ENCODE assay signal across 22 cellular contexts in the genomic region with DNA sequence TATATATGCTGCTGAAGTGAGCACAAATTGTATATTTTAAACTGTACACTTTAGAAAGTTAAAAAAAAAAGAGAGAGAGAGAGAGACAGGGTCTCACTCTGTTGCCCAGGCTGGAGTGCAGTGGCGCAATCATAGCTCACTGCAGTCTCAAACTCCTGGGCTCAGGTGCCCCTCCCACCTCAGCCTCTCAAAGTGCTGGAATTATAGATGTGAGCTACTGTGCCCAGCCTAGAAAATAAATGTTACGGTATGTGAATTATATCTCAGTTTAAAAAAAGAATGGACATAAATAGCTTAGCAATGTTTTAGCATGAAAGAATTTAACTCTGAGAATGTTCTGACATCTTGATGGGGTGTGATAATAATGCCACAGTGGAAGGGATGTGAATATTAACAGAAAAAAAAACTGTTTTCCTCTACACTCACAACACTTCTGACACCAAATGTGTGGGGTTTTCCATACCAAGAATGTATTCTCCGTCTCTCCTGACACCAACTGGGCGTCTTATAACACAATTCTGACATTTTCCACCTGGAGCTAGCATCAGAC.
"Had no signal": no experiment of that assay in that cellular context is flagged by ENCODE, and none has a peak within 500 bp of the region (broad histone marks: within the 10 kb centered on the region; RNA-seq: fewer than 3 reads in every experiment).

No MANE protein-coding gene starts in this region.

- H3K27ac ChIP-seq: dorsolateral prefrontal cortex, gastrocnemius medialis, neutrophil, psoas muscle, suprapubic skin, tibial nerve, upper lobe of right lung had no signal

- H3K4me3 ChIP-seq: dorsolateral prefrontal cortex, gastrocnemius medialis, psoas muscle, smooth muscle cell, suprapubic skin, tibial nerve, upper lobe of right lung had no signal

- FAIRE-seq: keratinocyte had no signal

- H3K9me3 ChIP-seq: gastrocnemius medialis, neutrophil, psoas muscle, suprapubic skin, tibial nerve, upper lobe of right lung had no signal

- H3K36me3 ChIP-seq: gastrocnemius medialis, neutrophil, suprapubic skin, tibial nerve, upper lobe of right lung had no signal

- H3K27me3 ChIP-seq: dorsolateral prefrontal cortex, gastrocnemius medialis, neutrophil, suprapubic skin, tibial nerve, upper lobe of right lung had no signal

- DNase-seq: caudate nucleus; cortex of kidney; dorsolateral prefrontal cortex; effector CD8-positive, alpha-beta T cell; gastrocnemius medialis; glutamatergic neuron; immature natural killer cell; mesendoderm; naive thymus-derived CD8-positive, alpha-beta T cell; psoas muscle; retina; stimulated activated CD4-positive, alpha-beta T cell treated with anti-CD3 and anti-CD28 coated beads, Interleukin-4, amount 100 ng/mL, for 1 hour; stimulated activated CD8-positive, alpha-beta memory T cell treated with anti-CD3 and anti-CD28 coated beads, Interleukin-4, amount 100 ng/mL, for 48 hours; stimulated activated naive CD8-positive, alpha-beta T cell treated with anti-CD3 and anti-CD28 coated beads, Interleukin-15, Interleukin-2, amounts not matched to agents 100 U/mL and 50 U/mL, for 24 hours; upper lobe of right lung had no signal

- H3K4me1 ChIP-seq: suprapubic skin, upper lobe of right lung had no signal

- ATAC-seq: esophagus mucosa; gastrocnemius medialis; naive thymus-derived CD8-positive, alpha-beta T cell; psoas muscle; stimulated activated effector memory CD8-positive, alpha-beta T cell treated with anti-CD3 and anti-CD28 coated beads, Interleukin-12 subunit alpha, Interleukin-12 subunit beta, amount 100 ng/mL, for 72 hours; stimulated activated naive CD8-positive, alpha-beta T cell treated with anti-CD3 and anti-CD28 coated beads, Interleukin-15, Interleukin-2, amounts not matched to agents 100 U/mL and 50 U/mL, for 24 hours; upper lobe of right lung had no signal
